15 cellular contexts compared by ENCODE assay signal in genomic region chr10:43679509-43679908, GRCh38. TPM values are rescaled to one million over a fixed set of nuclear protein-coding genes. Genes with fewer than 3 reads are reported as not detected.
DNase-seq lines count a peak whose midpoint lies in the region; ATAC-seq and TF ChIP-seq lines count a peak whose summit lies in the region.
"Had no signal": no experiment of that assay in that cellular context is flagged by ENCODE, and none has a peak within 500 bp of the region (broad histone marks: within the 10 kb centered on the region; RNA-seq: fewer than 3 reads in every experiment).

No MANE protein-coding gene starts in this region.

- H3K36me3 Mint-ChIP-seq in activated CD8-positive, alpha-beta T cell treated with anti-CD3 and anti-CD28 coated beads for 36 hours (ENCODE audit: low read depth), result no peaks in the 10 kb centered on the region
- H3K36me3 Mint-ChIP-seq: activated naive CD8-positive, alpha-beta T cell; naive thymus-derived CD8-positive, alpha-beta T cell had no signal

- no peak overlapping the region for H3K27ac Mint-ChIP-seq in activated CD8-positive, alpha-beta T cell treated with anti-CD3 and anti-CD28 coated beads for 36 hours
- H3K27ac Mint-ChIP-seq: activated CD8-positive, alpha-beta T cell treated with anti-CD3 and anti-CD28 coated beads, Interleukin-2, amount 10 ng/mL, durations not matched to agents 7 days and 5 days; activated naive CD8-positive, alpha-beta T cell; naive thymus-derived CD8-positive, alpha-beta T cell; T-helper 1 cell treated with Interleukin-12 subunit alpha and Interleukin-12 subunit beta and Interleukin-4 antibody, amounts not matched to agents 30 μg/mL and 1 μg/mL, for 36 hours had no signal

- H3K4me1 Mint-ChIP-seq in activated CD8-positive, alpha-beta T cell treated with anti-CD3 and anti-CD28 coated beads for 36 hours (ENCODE audit: low read depth), result no peaks in the 10 kb centered on the region

- H3K27me3 ChIP-seq in lung (ENCODE audit: control insufficient read depth, insufficient read depth) (no peaks in the 10 kb centered on the region), upper lobe of right lung (no peaks in the 10 kb centered on the region)

- H3K4me3 ChIP-seq in epithelial cell of esophagus (ENCODE audit: low read length), result no peak overlapping the region
- no peak overlapping the region for H3K4me3 ChIP-seq in lung
- H3K4me3 ChIP-seq in upper lobe of right lung, result no peak overlapping the region

- POLR2A ChIA-PET in activated CD8-positive, alpha-beta T cell treated with anti-CD3 and anti-CD28 coated beads for 36 hours (lab: Charles Lee), result no interaction called here

- H3K9me3 Mint-ChIP-seq in activated CD8-positive, alpha-beta T cell treated with anti-CD3 and anti-CD28 coated beads for 36 hours, result no peaks in the 10 kb centered on the region
- H3K9me3 Mint-ChIP-seq: naive thymus-derived CD8-positive, alpha-beta T cell; T-helper 1 cell treated with Interleukin-12 subunit alpha and Interleukin-12 subunit beta and Interleukin-4 antibody, amounts not matched to agents 30 μg/mL and 1 μg/mL, for 36 hours had no signal

- CTCF ChIA-PET in activated CD8-positive, alpha-beta T cell treated with anti-CD3 and anti-CD28 coated beads for 36 hours (lab: Charles Lee), result no interaction called here

- 53 to 83% methylated on average over 7 of the region's 7 CpGs for WGBS in lung, 2 donors

- intact Hi-C loops in upper lobe of right lung (cut with DNase I), result no loop called here
- intact Hi-C loops in activated CD8-positive, alpha-beta T cell treated with anti-CD3 and anti-CD28 coated beads for 36 hours (cut with micrococcal nuclease), result no loop called here

- peak; percentile 6 for DNase-seq in NCI-H1694 (lab: John Stamatoyannopoulos, UW)
- no peak for DNase-seq in NCI-H1694 treated with DMSO at 0.1 percent for 48 hours (lab: John Stamatoyannopoulos, UW)
- DNase-seq in epithelial cell of esophagus (ENCODE audit: low read depth), result peak; percentile 46
- DNase-seq in lung (ENCODE audit: low spot score), result peak; percentile 90
- peak; percentile 91 for DNase-seq in upper lobe of right lung
- no peak for DNase-seq in activated CD8-positive, alpha-beta T cell treated with anti-CD3 and anti-CD28 coated beads for 36 hours
- DNase-seq: activated CD8-positive, alpha-beta T cell treated with anti-CD3 and anti-CD28 coated beads, Interleukin-2, amount 10 ng/mL, durations not matched to agents 7 days and 5 days; DMS153; naive thymus-derived CD8-positive, alpha-beta T cell; NCI-H1417 treated with DMSO at 0.1 percent for 48 hours had no signal

- H3K27ac ChIP-seq in lung (ENCODE audit: low read depth in 1 of 2, low read length in 1 of 2) (no peak overlapping the region), upper lobe of right lung (no peak overlapping the region)
- H3K27ac ChIP-seq: 22Rv1 had no signal

- H3K4me3 Mint-ChIP-seq in activated CD8-positive, alpha-beta T cell treated with anti-CD3 and anti-CD28 coated beads for 36 hours, result no peak overlapping the region
- H3K4me3 Mint-ChIP-seq: activated CD8-positive, alpha-beta T cell treated with anti-CD3 and anti-CD28 coated beads, Interleukin-2, amount 10 ng/mL, durations not matched to agents 7 days and 5 days; activated naive CD8-positive, alpha-beta T cell; naive thymus-derived CD8-positive, alpha-beta T cell; T-helper 1 cell treated with Interleukin-12 subunit alpha and Interleukin-12 subunit beta and Interleukin-4 antibody, amounts not matched to agents 30 μg/mL and 1 μg/mL, for 36 hours had no signal

- H3K4me1 ChIP-seq in lung (ENCODE audit: control insufficient read depth in 2 of 2, insufficient read depth in 2 of 2, low read length in 2 of 2) (peaks cover 0 to 4% of the 10 kb centered on the region in 2 donors), upper lobe of right lung (no peaks in the 10 kb centered on the region)

- H3K27me3 Mint-ChIP-seq in activated CD8-positive, alpha-beta T cell treated with anti-CD3 and anti-CD28 coated beads for 36 hours, result peaks cover 28% of the 10 kb centered on the region

- ATAC-seq in lung (ENCODE audit: insufficient read depth, low FRiP score) (peak; percentile 80), upper lobe of right lung (peak; percentile 95), GM19035 (IDR thresholded peaks at IDR 0.05; ENCODE audit: unreplicated experiment) (no peak), GM18868 (IDR thresholded peaks at IDR 0.05; ENCODE audit: unreplicated experiment) (no peak)
- ATAC-seq in activated CD8-positive, alpha-beta T cell treated with anti-CD3 and anti-CD28 coated beads for 36 hours, result no peak
- ATAC-seq: activated CD8-positive, alpha-beta T cell treated with anti-CD3 and anti-CD28 coated beads, Interleukin-2, amount 10 ng/mL, durations not matched to agents 7 days and 5 days; naive thymus-derived CD8-positive, alpha-beta T cell had no signal

- H3K9me3 ChIP-seq in lung (ENCODE audit: control insufficient read depth in 2 of 2, insufficient read depth in 1 of 2, low read length in 1 of 2) (no peaks in the 10 kb centered on the region), upper lobe of right lung (no peaks in the 10 kb centered on the region)

- no peak for TF ChIP-seq CTCF in epithelial cell of esophagus (IDR thresholded peaks at IDR 0.05; ENCODE audit: insufficient read depth, low read depth, low read length, missing control alignments)
- TF ChIP-seq CTCF in lung (IDR thresholded peaks at IDR 0.05; ENCODE audit: control extremely low read depth, extremely low read depth), result no peak
- no peak for TF ChIP-seq CTCF in upper lobe of right lung (IDR thresholded peaks at IDR 0.05)
- no peak for TF ChIP-seq CTCF in activated CD8-positive, alpha-beta T cell treated with anti-CD3 and anti-CD28 coated beads for 36 hours (IDR thresholded peaks at IDR 0.05)

- H3K36me3 ChIP-seq in lung (ENCODE audit: control insufficient read depth in 2 of 2, insufficient read depth in 2 of 2, low read length in 2 of 2) (no peaks in the 10 kb centered on the region), upper lobe of right lung (no peaks in the 10 kb centered on the region)

RNA-seq across cellular contexts. Expression of gene ZNF32, which starts 30.8 kb away (rescaled TPM):
- 10 to 100 TPM; 27.8 to 33.8 TPM for total RNA-seq in lung
- polyA plus RNA-seq in lung, result 10 to 100 TPM; 21.4 to 60.8 TPM
- 32.3 TPM for total RNA-seq in upper lobe of right lung
- 10 to 100 TPM; 12.5 to 13.7 TPM for total RNA-seq in activated CD8-positive, alpha-beta T cell treated with anti-CD3 and anti-CD28 coated beads for 36 hours

Comparison
In these comparisons a context has a peak if more than half of its experiments do, and no peak if none do; other contexts are left out.
1. DNase-seq: peak in NCI-H1694 (single experiment), epithelial cell of esophagus (single experiment), lung (single experiment) and upper lobe of right lung (single experiment); none in NCI-H1694 treated with DMSO at 0.1 percent for 48 hours (single experiment) and activated CD8-positive, alpha-beta T cell treated with anti-CD3 and anti-CD28 coated beads for 36 hours (single experiment).
2. ATAC-seq: peak in lung (single experiment) and upper lobe of right lung (single experiment); none in activated CD8-positive, alpha-beta T cell treated with anti-CD3 and anti-CD28 coated beads for 36 hours (single experiment), GM19035 (single experiment) and GM18868 (single experiment).